13 cellular contexts compared by ENCODE assay signal in the genomic region with DNA sequence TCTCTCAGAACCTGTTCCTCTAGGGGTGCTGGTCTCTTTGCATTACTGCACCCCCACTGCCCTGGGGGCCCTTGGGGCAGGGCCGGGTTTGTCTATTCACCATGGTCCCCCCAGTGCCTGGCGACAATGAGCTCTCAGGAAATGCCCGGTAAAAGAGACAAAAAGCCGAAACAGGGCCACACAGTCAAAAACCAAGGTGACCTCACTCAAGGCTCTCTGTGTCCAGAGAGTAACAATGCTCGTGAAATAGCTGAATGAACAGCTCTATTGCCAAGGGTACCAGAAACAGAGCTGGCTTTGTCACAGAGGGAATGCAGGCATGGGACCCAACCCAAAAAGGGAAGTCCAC. TPM values are rescaled to one million over a fixed set of nuclear protein-coding genes. Genes with fewer than 3 reads are reported as not detected.
DNase-seq lines count a peak whose midpoint lies in the region; TF ChIP-seq lines count a peak whose summit lies in the region.
"Had no signal": no experiment of that assay in that cellular context is flagged by ENCODE, and none has a peak within 500 bp of the region (broad histone marks: within the 10 kb centered on the region; RNA-seq: fewer than 3 reads in every experiment).

No MANE protein-coding gene starts in this region.

- H3K4me3 Mint-ChIP-seq in activated naive CD4-positive, alpha-beta T cell treated with anti-CD3 and anti-CD28 coated beads for 36 hours, result no peak overlapping the region
- H3K4me3 Mint-ChIP-seq: activated naive CD4-positive, alpha-beta T cell treated with anti-CD3 and anti-CD28 coated beads, Interleukin-2, amount 10 ng/mL, durations not matched to agents 7 days and 5 days; stimulated activated naive CD8-positive, alpha-beta T cell treated with anti-CD3 and anti-CD28 coated beads, Interleukin-15, Interleukin-2, amounts not matched to agents 100 ng/mL and 50 ng/mL, for 24 hours had no signal

- peak in 1 of 2 donors; percentile 65 for TF ChIP-seq EP300 in tibial nerve (IDR thresholded peaks at IDR 0.05)

- peak; percentile 22 for DNase-seq in DMS53 (lab: John Stamatoyannopoulos, UW)
- no peak for DNase-seq in DMS53 treated with DMSO at 0.1 percent for 48 hours (lab: John Stamatoyannopoulos, UW; ENCODE audit: unreplicated experiment)
- peak in 31 of 61 donors; percentile 31 to 79 (median 50) for DNase-seq in caudate nucleus (lab: John Stamatoyannopoulos, UW)
- no peak for DNase-seq in tibial nerve (ENCODE audit: low spot score in 2 of 2)
- DNase-seq in NCI-H2171 (lab: John Stamatoyannopoulos, UW), result no peak
- no peak for DNase-seq in activated naive CD4-positive, alpha-beta T cell treated with anti-CD3 and anti-CD28 coated beads for 36 hours
- DNase-seq in mesenteric fat pad (ENCODE audit: low spot score), result no peak
- DNase-seq: activated naive CD4-positive, alpha-beta T cell treated with anti-CD3 and anti-CD28 coated beads, Interleukin-2, amount 10 ng/mL, durations not matched to agents 7 days and 5 days; stimulated activated CD4-positive, alpha-beta T cell treated with anti-CD3 and anti-CD28 coated beads, Interleukin-4, amount 100 ng/mL, for 24 hours had no signal

- 26 to 28% methylated on average over 5 of the region's 5 CpGs for WGBS in tibial nerve, 2 donors

- H3K4me3 ChIP-seq in muscle layer of colon (ENCODE audit: low read depth in 1 of 2, low read length in 2 of 2) (no peak overlapping the region), tibial nerve (no peak overlapping the region)

- H3K36me3 Mint-ChIP-seq in activated naive CD4-positive, alpha-beta T cell treated with anti-CD3 and anti-CD28 coated beads for 36 hours (ENCODE audit: low read depth), result no peaks in the 10 kb centered on the region
- H3K36me3 Mint-ChIP-seq: activated naive CD4-positive, alpha-beta T cell treated with anti-CD3 and anti-CD28 coated beads, Interleukin-2, amount 10 ng/mL, durations not matched to agents 7 days and 5 days had no signal

- TF ChIP-seq CTCF in tibial nerve (IDR thresholded peaks at IDR 0.05), result no peak

- H3K27ac ChIP-seq in caudate nucleus (ENCODE audit: low read depth, low read length), result peak overlapping the region; percentile 85
- H3K27ac ChIP-seq in muscle layer of colon (ENCODE audit: low read depth, low read length), result peak overlapping the region; percentile 32
- H3K27ac ChIP-seq in tibial nerve, result peak overlapping the region; percentile 77 to 97 (median 85)
- H3K27ac ChIP-seq: 22Rv1, HL-60 had no signal

- no peak overlapping the region for H3K9ac ChIP-seq in muscle layer of colon (ENCODE audit: low read length)

- CTCF ChIA-PET in activated naive CD4-positive, alpha-beta T cell treated with anti-CD3 and anti-CD28 coated beads for 36 hours (lab: Charles Lee), result interaction anchor here (3.9 kb wide), 1 partner anchor 13 kb away, joined by 18 read pairs; no protein-coding TSS in a partner anchor

- H3K36me3 ChIP-seq in muscle layer of colon (ENCODE audit: insufficient read depth, low read length) (no peaks in the 10 kb centered on the region), tibial nerve (no peaks in the 10 kb centered on the region)

- no peaks in the 10 kb centered on the region for H3K27me3 ChIP-seq in muscle layer of colon (ENCODE audit: control insufficient read depth in 1 of 2, insufficient read depth in 2 of 2, low read length in 2 of 2)
- H3K27me3 ChIP-seq in tibial nerve, result no peaks in the 10 kb centered on the region

- no peak overlapping the region for H3K27ac Mint-ChIP-seq in activated naive CD4-positive, alpha-beta T cell treated with anti-CD3 and anti-CD28 coated beads for 36 hours
- H3K27ac Mint-ChIP-seq: activated naive CD4-positive, alpha-beta T cell treated with anti-CD3 and anti-CD28 coated beads, Interleukin-2, amount 10 ng/mL, durations not matched to agents 7 days and 5 days; stimulated activated naive CD8-positive, alpha-beta T cell treated with anti-CD3 and anti-CD28 coated beads, Interleukin-15, Interleukin-2, amounts not matched to agents 100 ng/mL and 50 ng/mL, for 24 hours had no signal

- no peak for TF ChIP-seq POLR2A in tibial nerve (IDR thresholded peaks at IDR 0.05)

- H3K4me1 ChIP-seq in muscle layer of colon (ENCODE audit: insufficient read depth, low read length) (peaks cover 49% of the 10 kb centered on the region), tibial nerve (peaks cover 0 to 80% (median 49%) of the 10 kb centered on the region in 4 donors)

- H3K27me3 Mint-ChIP-seq in activated naive CD4-positive, alpha-beta T cell treated with anti-CD3 and anti-CD28 coated beads for 36 hours (ENCODE audit: low read depth), result peaks cover 4% of the 10 kb centered on the region

- intact Hi-C loops in activated naive CD4-positive, alpha-beta T cell treated with anti-CD3 and anti-CD28 coated beads for 36 hours (cut with micrococcal nuclease), result no loop called here

- H3K9me3 ChIP-seq in muscle layer of colon (ENCODE audit: low read length), result no peaks in the 10 kb centered on the region
- no peaks in the 10 kb centered on the region for H3K9me3 ChIP-seq in tibial nerve

- no peaks in the 10 kb centered on the region for H3K9me3 Mint-ChIP-seq in activated naive CD4-positive, alpha-beta T cell treated with anti-CD3 and anti-CD28 coated beads for 36 hours
- H3K9me3 Mint-ChIP-seq: activated naive CD4-positive, alpha-beta T cell treated with anti-CD3 and anti-CD28 coated beads, Interleukin-2, amount 10 ng/mL, durations not matched to agents 7 days and 5 days; stimulated activated naive CD8-positive, alpha-beta T cell treated with anti-CD3 and anti-CD28 coated beads, Interleukin-15, Interleukin-2, amounts not matched to agents 100 ng/mL and 50 ng/mL, for 24 hours had no signal

- H3K4me1 Mint-ChIP-seq in activated naive CD4-positive, alpha-beta T cell treated with anti-CD3 and anti-CD28 coated beads for 36 hours (ENCODE audit: low read depth), result peaks cover 2% of the 10 kb centered on the region

RNA-seq across cellular contexts. Expression of a gene that starts 16.0 kb away (rescaled TPM):
- total RNA-seq in tibial nerve (10 to 100 TPM; 27.8 to 52.6 (median 44.4) TPM), mesenteric fat pad (56.6 TPM)
- 1 to 10 TPM; 1.1 to 1.3 TPM for total RNA-seq in activated naive CD4-positive, alpha-beta T cell treated with anti-CD3 and anti-CD28 coated beads for 36 hours

Comparison
In these comparisons a context has a peak if more than half of its experiments do, and no peak if none do; other contexts are left out.
1. DNase-seq: peak in DMS53 (single experiment) and caudate nucleus (31 of 61); none in DMS53 treated with DMSO at 0.1 percent for 48 hours (single experiment), tibial nerve (0 of 2), NCI-H2171 (single experiment), activated naive CD4-positive, alpha-beta T cell treated with anti-CD3 and anti-CD28 coated beads for 36 hours (single experiment) and mesenteric fat pad (single experiment).
2. H3K27ac ChIP-seq: peak in every context shown above with its lines; median percentile 85 in caudate nucleus; 85 in tibial nerve; 32 in muscle layer of colon.
3. RNA of a gene that starts 16.0 kb away (total RNA-seq): 56.6 TPM in mesenteric fat pad (single experiment) and 27.8 to 52.6 TPM in tibial nerve; 1.1 to 1.3 TPM in activated naive CD4-positive, alpha-beta T cell treated with anti-CD3 and anti-CD28 coated beads for 36 hours; every median in the first group is over 10 times any median in the second.